In the genomic region with DNA sequence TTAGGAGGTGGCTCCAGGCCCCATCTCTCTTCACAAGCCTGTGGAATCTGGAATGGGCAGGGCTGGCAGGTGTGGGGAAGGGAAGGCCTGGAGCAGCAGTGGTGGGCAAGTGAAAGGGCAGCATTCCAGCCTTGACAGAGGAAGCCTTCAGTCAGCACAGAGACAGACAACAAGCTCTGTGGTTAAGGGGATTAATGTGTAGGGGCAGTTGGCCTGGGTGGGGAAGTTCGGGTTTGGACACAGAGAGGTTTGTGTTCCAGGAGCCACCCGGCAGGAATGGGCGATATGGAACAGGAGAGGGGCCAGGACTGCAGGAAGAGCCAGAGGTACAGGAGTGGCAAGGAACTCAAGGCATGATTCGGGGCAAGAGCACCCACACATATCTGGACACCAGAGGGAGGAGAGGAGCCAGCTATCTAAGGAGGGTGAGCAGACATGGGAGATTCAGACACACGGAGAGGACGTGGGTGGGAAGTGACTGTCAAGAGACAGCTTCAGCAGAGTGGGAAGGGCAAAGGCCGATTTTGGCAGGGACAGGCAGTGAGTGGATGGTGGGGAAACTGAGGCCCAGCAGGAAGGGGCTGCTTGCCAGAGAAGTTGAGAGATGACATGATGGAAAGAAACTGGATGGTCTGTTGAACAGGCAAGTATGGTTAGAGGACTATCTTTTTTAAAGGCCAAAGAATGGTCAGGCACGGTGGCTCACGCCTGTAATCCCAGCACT, we compare ENCODE assay signal across 20 cellular contexts. TPM values are rescaled to one million over a fixed set of nuclear protein-coding genes. Genes with fewer than 3 reads are reported as not detected.
"Had no signal": no experiment of that assay in that cellular context is flagged by ENCODE, and none has a peak within 500 bp of the region (broad histone marks: within the 10 kb centered on the region; RNA-seq: fewer than 3 reads in every experiment).

No MANE protein-coding gene starts in this region.

- H3K4me1 ChIP-seq: foreskin keratinocyte, vagina had no signal

- H3K4me3 Mint-ChIP-seq: activated CD4-positive, alpha-beta memory T cell treated with anti-CD3 and anti-CD28 coated beads for 36 hours; activated CD8-positive, alpha-beta memory T cell treated with anti-CD3 and anti-CD28 coated beads, Interleukin-2, amount 10 ng/mL, durations not matched to agents 7 days and 5 days; activated naive CD8-positive, alpha-beta T cell; nephron had no signal

- H3K4me3 ChIP-seq: ovary, transverse colon, vagina had no signal

- H3K4me1 Mint-ChIP-seq: activated CD8-positive, alpha-beta memory T cell treated with anti-CD3 and anti-CD28 coated beads, Interleukin-2, amount 10 ng/mL, durations not matched to agents 7 days and 5 days; nephron had no signal

- H3K9me3 ChIP-seq: ovary, transverse colon, vagina had no signal

- DNase-seq: activated CD4-positive, alpha-beta memory T cell treated with anti-CD3 and anti-CD28 coated beads for 36 hours; activated CD8-positive, alpha-beta memory T cell treated with anti-CD3 and anti-CD28 coated beads, Interleukin-2, amount 10 ng/mL, durations not matched to agents 7 days and 5 days; activated effector memory CD4-positive, alpha-beta T cell treated with anti-CD3 and anti-CD28 coated beads, Interleukin-2, amount 50 U/mL, for 16 hours; activated T-cell treated with anti-CD3 and anti-CD28 coated beads, Interleukin-2, amount 50 U/mL, for 1 hour; anterior cingulate cortex; cortex of kidney; effector CD4-positive, alpha-beta T cell; foreskin keratinocyte; kidney glomerular epithelial cell; mesendoderm; ovary; stimulated activated CD4-positive, alpha-beta T cell treated with anti-CD3 and anti-CD28 coated beads, Interleukin-2, amount 100 ng/mL, for 48 hours; stimulated activated naive CD4-positive, alpha-beta T cell treated with Interleukin-2 at 50 U/mL for 16 hours; substantia nigra; T-helper 1 cell; T1000; transverse colon had no signal

- H3K27ac ChIP-seq: foreskin keratinocyte, ovary, transverse colon, vagina had no signal

- H3K36me3 ChIP-seq: ovary had no signal

- H3K27ac Mint-ChIP-seq: activated CD4-positive, alpha-beta memory T cell treated with anti-CD3 and anti-CD28 coated beads for 36 hours; activated CD8-positive, alpha-beta memory T cell treated with anti-CD3 and anti-CD28 coated beads, Interleukin-2, amount 10 ng/mL, durations not matched to agents 7 days and 5 days; activated naive CD8-positive, alpha-beta T cell; nephron had no signal

- H3K27me3 Mint-ChIP-seq: activated CD4-positive, alpha-beta memory T cell treated with anti-CD3 and anti-CD28 coated beads for 36 hours; activated CD8-positive, alpha-beta memory T cell treated with anti-CD3 and anti-CD28 coated beads, Interleukin-2, amount 10 ng/mL, durations not matched to agents 7 days and 5 days; activated naive CD8-positive, alpha-beta T cell had no signal

- H3K27me3 ChIP-seq: foreskin keratinocyte, ovary, transverse colon, vagina had no signal

- H3K9me3 Mint-ChIP-seq: activated CD4-positive, alpha-beta memory T cell treated with anti-CD3 and anti-CD28 coated beads for 36 hours; nephron had no signal

- ATAC-seq: activated CD8-positive, alpha-beta memory T cell treated with anti-CD3 and anti-CD28 coated beads, Interleukin-2, amount 10 ng/mL, durations not matched to agents 7 days and 5 days; foreskin keratinocyte had no signal

RNA-seq across cellular contexts. Expression of gene SLC44A4, which starts 2.5 kb away (rescaled TPM):
- total RNA-seq: activated CD8-positive, alpha-beta memory T cell treated with anti-CD3 and anti-CD28 coated beads, Interleukin-2, amount 10 ng/mL, durations not matched to agents 7 days and 5 days had no signal

RNA-seq across cellular contexts. Expression of gene C2, which starts 46.2 kb away (rescaled TPM):
- total RNA-seq: foreskin keratinocyte had no signal
